Comparison of ENCODE assay signal across 8 cellular contexts in genomic region chr2:164737612-164738081, GRCh38.
DNase-seq lines count a peak whose midpoint lies in the region; ATAC-seq, FAIRE-seq and TF ChIP-seq lines count a peak whose summit lies in the region.

No MANE protein-coding gene starts in this region.

- H3K36me3 ChIP-seq in neural progenitor cell = no peaks in the 10 kb centered on the region

- no peaks in the 10 kb centered on the region for H4K20me1 ChIP-seq in neural progenitor cell (ENCODE audit: low read depth)

- no peak overlapping the region for H3K27ac ChIP-seq in neural progenitor cell

- no peaks in the 10 kb centered on the region for H3K27me3 ChIP-seq in neural progenitor cell

- peak; percentile 81 for ATAC-seq in HG02642 (IDR thresholded peaks at IDR 0.05; ENCODE audit: poor library complexity, unreplicated experiment)
- ATAC-seq in GM18873 (IDR thresholded peaks at IDR 0.05; ENCODE audit: low FRiP score, unreplicated experiment) = no peak

- H3K9me3 ChIP-seq in neural progenitor cell (ENCODE audit: low read depth) = no peaks in the 10 kb centered on the region

- no peaks in the 10 kb centered on the region for H3K27me3 Mint-ChIP-seq in neural progenitor cell (ENCODE audit: insufficient read depth, low read depth)

- H3K9ac ChIP-seq in neural progenitor cell = no peak overlapping the region

- H3F3A ChIP-seq in neural progenitor cell (ENCODE audit: low read depth) = no peaks in the 10 kb centered on the region

- H2AFZ ChIP-seq in neural progenitor cell (replicated peaks) = no peak overlapping the region

- H3K4me1 ChIP-seq in neural progenitor cell = peaks cover 8% of the 10 kb centered on the region

- peaks cover 14% of the 10 kb centered on the region for H3K4me1 Mint-ChIP-seq in neural progenitor cell

- FAIRE-seq in TTC549 (lab: Jason Lieb, UNC) = peak; percentile 92

- H3K27ac Mint-ChIP-seq in neural progenitor cell = no peak overlapping the region

- H3K4me3 ChIP-seq in foreskin fibroblast (ENCODE audit: low read depth in 1 of 2, low read length in 2 of 2) (peak overlapping the region in 1 of 2 donors; percentile 14), neural progenitor cell (no peak overlapping the region)

- peak; percentile 58 for TF ChIP-seq CTCF in foreskin fibroblast (IDR thresholded peaks at IDR 0.05; ENCODE audit: low read depth, low read length)
- TF ChIP-seq CTCF in neural progenitor cell (IDR thresholded peaks at IDR 0.05) = peak; percentile 95

- no peak overlapping the region for H3K4me3 Mint-ChIP-seq in neural progenitor cell

- H3K36me3 Mint-ChIP-seq in neural progenitor cell = no peaks in the 10 kb centered on the region

- H3K4me2 ChIP-seq in neural progenitor cell = no peak overlapping the region

- no peaks in the 10 kb centered on the region for H3K9me3 Mint-ChIP-seq in neural progenitor cell

- DNase-seq in stimulated activated CD4-positive, alpha-beta T cell treated with anti-CD3 and anti-CD28 coated beads, Interleukin-4, amount 100 ng/mL, for 24 hours = peak; percentile 6
- no peak for DNase-seq in stimulated activated CD4-positive, alpha-beta T cell treated with anti-CD3 and anti-CD28 coated beads, Interleukin-2, amount 100 ng/mL, for 24 hours
- peak; percentile 77 for DNase-seq in NCI-H1694 treated with DMSO at 0.1 percent for 48 hours (lab: John Stamatoyannopoulos, UW)
- DNase-seq in foreskin fibroblast = peak; percentile 29 to 80
- DNase-seq in neural progenitor cell (ENCODE audit: low spot score) = peak; percentile 83

- H3K79me2 ChIP-seq in neural progenitor cell (ENCODE audit: low read depth) = no peaks in the 10 kb centered on the region

Comparison
In these comparisons a context has a peak if more than half of its experiments do, and no peak if none do; other contexts are left out.
1. DNase-seq: peak in stimulated activated CD4-positive, alpha-beta T cell treated with anti-CD3 and anti-CD28 coated beads, Interleukin-4, amount 100 ng/mL, for 24 hours (single experiment), NCI-H1694 treated with DMSO at 0.1 percent for 48 hours (single experiment), foreskin fibroblast (2 of 2) and neural progenitor cell (single experiment); none in stimulated activated CD4-positive, alpha-beta T cell treated with anti-CD3 and anti-CD28 coated beads, Interleukin-2, amount 100 ng/mL, for 24 hours (0 of 2).